34 cellular contexts compared by ENCODE assay signal in genomic region chr3:170137971-170138370, GRCh38. TPM values are rescaled to one million over a fixed set of nuclear protein-coding genes. Genes with fewer than 3 reads are reported as not detected.
DNase-seq lines count a peak whose midpoint lies in the region; ATAC-seq and TF ChIP-seq lines count a peak whose summit lies in the region.
"Had no signal": no experiment of that assay in that cellular context is flagged by ENCODE, and none has a peak within 500 bp of the region (broad histone marks: within the 10 kb centered on the region; RNA-seq: fewer than 3 reads in every experiment).

No MANE protein-coding gene starts in this region.

- H3K9me3 ChIP-seq in effector memory CD4-positive, alpha-beta T cell (ENCODE audit: control insufficient read depth, low read length), result no peaks in the 10 kb centered on the region
- no peaks in the 10 kb centered on the region for H3K9me3 ChIP-seq in right lobe of liver
- H3K9me3 ChIP-seq: adrenal gland, body of pancreas, esophagus squamous epithelium, MG63, suprapubic skin had no signal

- peaks cover 20% of the 10 kb centered on the region for H3K36me3 ChIP-seq in effector memory CD4-positive, alpha-beta T cell (ENCODE audit: control insufficient read depth, insufficient read depth, low read length)
- H3K36me3 ChIP-seq in right lobe of liver, result peaks cover 0 to 11% (median 0%) of the 10 kb centered on the region in 4 donors

- no peak overlapping the region for H3K27ac ChIP-seq in effector memory CD4-positive, alpha-beta T cell (ENCODE audit: insufficient read depth, low read length, poor library complexity, severe bottlenecking)
- H3K27ac ChIP-seq in right lobe of liver, result no peak overlapping the region
- H3K27ac ChIP-seq: adrenal gland, body of pancreas, esophagus squamous epithelium, HL-60, left ventricle myocardium inferior, neural progenitor cell, parathyroid adenoma, suprapubic skin had no signal

- ATAC-seq in sciatic nerve (no peak), right lobe of liver (no peak), GM21737 (IDR thresholded peaks at IDR 0.05; ENCODE audit: unreplicated experiment) (no peak)
- ATAC-seq: activated CD4-positive, CD25-positive, alpha-beta regulatory T cell treated with anti-CD3 and anti-CD28 coated beads, Interleukin-2, amount 50 U/mL, for 24 hours; body of pancreas had no signal

- peaks cover 33% of the 10 kb centered on the region for H3K36me3 Mint-ChIP-seq in HFFc6 (ENCODE audit: low read depth)

- H3K4me1 Mint-ChIP-seq in HFFc6 (ENCODE audit: low read depth), result peaks cover 12% of the 10 kb centered on the region; the same call in 1 of the 2 replicates
- H3K4me1 Mint-ChIP-seq: H9, neural progenitor cell had no signal

- WGBS in right lobe of liver (ENCODE audit: insufficient coverage, low coverage, low lambda C conversion rate, missing lambda C conversion rate), result 77% methylated on average over 3 of the region's 5 CpGs

- H3K4me1 ChIP-seq in effector memory CD4-positive, alpha-beta T cell (ENCODE audit: control insufficient read depth, insufficient read depth, low read length, poor library complexity, severe bottlenecking), result no peaks in the 10 kb centered on the region
- no peaks in the 10 kb centered on the region for H3K4me1 ChIP-seq in right lobe of liver
- H3K4me1 ChIP-seq: adrenal gland, body of pancreas, esophagus squamous epithelium, neural progenitor cell, parathyroid adenoma, suprapubic skin had no signal

- intact Hi-C loops in sciatic nerve (cut with DNase I) (no loop called here), right lobe of liver (cut with DNase I) (no loop called here)

- H3K9me3 Mint-ChIP-seq in HFFc6, result no peaks in the 10 kb centered on the region
- H3K9me3 Mint-ChIP-seq: H9, neural progenitor cell had no signal

- TF ChIP-seq CTCF in HFFc6 (IDR thresholded peaks at IDR 0.05) (no peak), fibroblast of villous mesenchyme (IDR thresholded peaks at IDR 0.05; ENCODE audit: insufficient read depth, low read depth, low read length) (no peak), right lobe of liver (IDR thresholded peaks at IDR 0.05) (no peak)

- no peak for TF ChIP-seq POLR2A in right lobe of liver (IDR thresholded peaks at IDR 0.05)

- no peak overlapping the region for H3K27ac Mint-ChIP-seq in HFFc6
- H3K27ac Mint-ChIP-seq: neural progenitor cell had no signal

- no peak overlapping the region for H3K4me3 ChIP-seq in fibroblast of villous mesenchyme (ENCODE audit: low read depth, low read length)
- H3K4me3 ChIP-seq in effector memory CD4-positive, alpha-beta T cell (ENCODE audit: insufficient read depth, low read depth, low read length, poor library complexity, severe bottlenecking), result no peak overlapping the region
- no peak overlapping the region for H3K4me3 ChIP-seq in right lobe of liver
- H3K4me3 ChIP-seq: adrenal gland, body of pancreas, esophagus squamous epithelium, left ventricle myocardium inferior, MG63, neural progenitor cell, smooth muscle cell, suprapubic skin had no signal

- no peak overlapping the region for H3K4me3 Mint-ChIP-seq in HFFc6
- H3K4me3 Mint-ChIP-seq: H9, neural progenitor cell had no signal

- no peaks in the 10 kb centered on the region for H3K27me3 ChIP-seq in effector memory CD4-positive, alpha-beta T cell (replicated peaks; ENCODE audit: control insufficient read depth, insufficient read depth, low read length, poor library complexity, severe bottlenecking)
- no peaks in the 10 kb centered on the region for H3K27me3 ChIP-seq in right lobe of liver
- H3K27me3 ChIP-seq: adrenal gland, body of pancreas, esophagus squamous epithelium, MG63, neural progenitor cell, suprapubic skin had no signal

- no peaks in the 10 kb centered on the region; the same call in 1 of the 2 replicates for H3K27me3 Mint-ChIP-seq in HFFc6 (ENCODE audit: insufficient read depth)
- H3K27me3 Mint-ChIP-seq: CD4-positive, CD25-positive, alpha-beta regulatory T cell had no signal

- peak; percentile 52 for DNase-seq in EH (ENCODE audit: low read depth)
- peak; percentile 14 for DNase-seq in HFFc6
- DNase-seq in amniotic epithelial cell (ENCODE audit: low read depth), result peak; percentile 26
- peak; percentile 21 for DNase-seq in fibroblast of villous mesenchyme (ENCODE audit: low read depth)
- DNase-seq in sciatic nerve (ENCODE audit: low spot score), result no peak
- no peak for DNase-seq in effector memory CD4-positive, alpha-beta T cell
- DNase-seq in right lobe of liver, result no peak
- DNase-seq: activated CD4-positive, alpha-beta T cell treated with anti-CD3 and anti-CD28 coated beads, Interleukin-2, amount 50 U/mL, for 4 hours; activated naive CD4-positive, alpha-beta T cell treated with Interleukin-2 at 50 U/mL for 16 hours; adrenal gland; body of pancreas; Calu3; CD4-positive, CD25-positive, alpha-beta regulatory T cell; DMS79; esophagus squamous epithelium; GF-D8; glutamatergic neuron; H9; islet precursor cell; KG1; left ventricle myocardium inferior; MG63; NCI-H1436; retina; stimulated activated CD4-positive, alpha-beta T cell treated with anti-CD3 and anti-CD28 coated beads, Interleukin-1b, Interleukin-23, amount 100 ng/mL, for 48 hours; stimulated activated naive CD4-positive, alpha-beta T cell treated with Interleukin-2 at 50 U/mL for 16 hours; T-helper 1 cell had no signal

RNA-seq across cellular contexts. Expression of gene PHC3, which starts 43.6 kb away (rescaled TPM):
- total RNA-seq in HFFc6 (2021; fragmentation: NEBNext Ultra II Directional; extraction: Animal tissue kit (Norgen Biotek cat#: 25700)), result 10 to 100 TPM; 38.8 to 61.3 (median 55.7) TPM
- total RNA-seq in fibroblast of villous mesenchyme (37.0 and 51.4 TPM in 2 replicates), sciatic nerve (142 TPM), right lobe of liver (10 to 100 TPM; 20.0 to 32.6 (median 23.5) TPM)

Comparison
In these comparisons a context has a peak if more than half of its experiments do, and no peak if none do; other contexts are left out.
1. DNase-seq: peak in EH (single experiment), HFFc6 (single experiment), amniotic epithelial cell (single experiment) and fibroblast of villous mesenchyme (single experiment); none in sciatic nerve (single experiment), effector memory CD4-positive, alpha-beta T cell (0 of 3) and right lobe of liver (0 of 3).